In genomic region chr5:425714-426113, GRCh38 we compare ENCODE assay signal across 9 cellular contexts. TPM values are rescaled to one million over a fixed set of nuclear protein-coding genes. Genes with fewer than 3 reads are reported as not detected.
DNase-seq lines count a peak whose midpoint lies in the region; ATAC-seq lines count a peak whose summit lies in the region.
"Had no signal": no experiment of that assay in that cellular context is flagged by ENCODE, and none has a peak within 500 bp of the region (broad histone marks: within the 10 kb centered on the region; RNA-seq: fewer than 3 reads in every experiment).

No MANE protein-coding gene starts in this region.

- peaks cover 13% of the 10 kb centered on the region in 2 donors for H3K27me3 Mint-ChIP-seq in natural killer cell treated with Interleukin-12 subunit alpha and Interleukin-12 subunit beta and Interleukin-15 and Interleukin-18, amount 100 ng/mL, for 72 hours

- no peak overlapping the region for H3K27ac Mint-ChIP-seq in natural killer cell treated with Interleukin-12 subunit alpha and Interleukin-12 subunit beta and Interleukin-15 and Interleukin-18, amount 100 ng/mL, for 72 hours

- no peaks in the 10 kb centered on the region for H3K9me3 Mint-ChIP-seq in natural killer cell treated with Interleukin-12 subunit alpha and Interleukin-12 subunit beta and Interleukin-15 and Interleukin-18, amount 100 ng/mL, for 72 hours

- DNase-seq in NCI-H2196 (lab: John Stamatoyannopoulos, UW; ENCODE audit: unreplicated experiment), result peak; percentile 18
- DNase-seq in NCI-H2196 treated with DMSO at 0.1 percent for 48 hours (lab: John Stamatoyannopoulos, UW; ENCODE audit: unreplicated experiment), result no peak
- DNase-seq in Kasumi-1 (lab: John Stamatoyannopoulos, UW), result peak; percentile 29 to 54
- peak; percentile 38 for DNase-seq in UCSD-AML1 (lab: John Stamatoyannopoulos, UW; ENCODE audit: unreplicated experiment)
- peak; percentile 34 for DNase-seq in islet precursor cell
- DNase-seq in natural killer cell treated with Interleukin-12 subunit alpha and Interleukin-12 subunit beta and Interleukin-15 and Interleukin-18, amount 100 ng/mL, for 72 hours (ENCODE audit: low spot score), result no peak
- no peak for DNase-seq in activated CD8-positive, alpha-beta memory T cell treated with anti-CD3 and anti-CD28 coated beads for 24 hours
- DNase-seq: occipital lobe had no signal

- ATAC-seq in natural killer cell treated with Interleukin-12 subunit alpha and Interleukin-12 subunit beta and Interleukin-15 and Interleukin-18, amount 100 ng/mL, for 72 hours, result no peak
- no peak for ATAC-seq in GM18861 (IDR thresholded peaks at IDR 0.05; ENCODE audit: unreplicated experiment)

- no peaks in the 10 kb centered on the region for H3K36me3 Mint-ChIP-seq in natural killer cell treated with Interleukin-12 subunit alpha and Interleukin-12 subunit beta and Interleukin-15 and Interleukin-18, amount 100 ng/mL, for 72 hours

- H3K4me3 Mint-ChIP-seq in natural killer cell treated with Interleukin-12 subunit alpha and Interleukin-12 subunit beta and Interleukin-15 and Interleukin-18, amount 100 ng/mL, for 72 hours, result no peak overlapping the region

- peaks cover 7 to 17% of the 10 kb centered on the region in 2 donors for H3K4me1 Mint-ChIP-seq in natural killer cell treated with Interleukin-12 subunit alpha and Interleukin-12 subunit beta and Interleukin-15 and Interleukin-18, amount 100 ng/mL, for 72 hours (ENCODE audit: low read depth in 2 of 2)

RNA-seq across cellular contexts. Expression of gene EXOC3, which starts 17.3 kb away (rescaled TPM):
- total RNA-seq in natural killer cell treated with Interleukin-12 subunit alpha and Interleukin-12 subunit beta and Interleukin-15 and Interleukin-18, amount 100 ng/mL, for 72 hours, result 10 to 100 TPM; 60.2 to 89.8 TPM

Comparison
In these comparisons a context has a peak if more than half of its experiments do, and no peak if none do; other contexts are left out.
1. DNase-seq: peak in NCI-H2196 (single experiment), Kasumi-1 (2 of 2), UCSD-AML1 (single experiment) and islet precursor cell (single experiment); none in NCI-H2196 treated with DMSO at 0.1 percent for 48 hours (single experiment), natural killer cell treated with Interleukin-12 subunit alpha and Interleukin-12 subunit beta and Interleukin-15 and Interleukin-18, amount 100 ng/mL, for 72 hours (single experiment) and activated CD8-positive, alpha-beta memory T cell treated with anti-CD3 and anti-CD28 coated beads for 24 hours (single experiment).